Comparison of ENCODE assay signal across 8 cellular contexts in the genomic region with DNA sequence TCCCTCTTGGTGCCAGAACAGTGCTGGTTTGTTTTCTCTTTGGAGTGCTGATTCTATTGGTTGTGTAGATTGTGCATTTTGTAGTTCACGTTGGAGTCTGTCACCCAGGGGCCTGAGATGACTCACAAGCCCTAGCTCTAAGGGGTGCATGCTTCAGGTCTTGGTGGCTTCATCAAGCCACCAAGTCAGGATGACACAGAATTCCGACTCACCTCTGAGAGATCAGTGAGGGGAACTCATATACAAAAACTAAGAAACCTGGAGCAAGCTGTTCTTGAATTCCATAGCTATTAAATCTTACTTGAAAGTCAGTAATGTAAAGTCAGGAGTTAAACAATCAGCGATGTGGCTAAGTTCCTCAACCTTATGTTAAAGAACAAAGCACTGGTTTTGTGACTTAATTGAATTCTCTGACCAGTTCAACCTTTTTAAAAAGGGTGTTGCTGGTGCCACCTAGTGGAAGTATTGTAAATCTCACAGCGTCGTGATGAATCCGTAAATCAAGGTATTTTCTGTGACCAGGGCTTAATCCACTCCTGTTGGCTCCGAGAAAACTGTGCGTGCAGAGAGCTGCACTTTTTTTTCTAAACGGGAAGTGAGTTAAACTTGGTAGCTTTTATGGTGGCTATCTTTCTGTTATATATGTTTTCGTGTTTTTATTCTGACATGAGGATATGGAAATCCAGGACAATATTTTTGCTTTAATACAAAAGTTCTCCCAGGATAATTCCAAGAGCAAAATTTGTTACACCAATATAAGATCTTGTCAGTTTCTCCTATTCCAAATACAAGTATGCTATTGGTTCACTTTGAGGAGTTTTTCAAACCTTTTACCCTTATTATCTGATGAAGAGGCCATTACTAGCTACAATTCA. TPM values are rescaled to one million over a fixed set of nuclear protein-coding genes. Genes with fewer than 3 reads are reported as not detected.
DNase-seq lines count a peak whose midpoint lies in the region; FAIRE-seq and TF ChIP-seq lines count a peak whose summit lies in the region.

No MANE protein-coding gene starts in this region.

- POLR2A ChIA-PET in HEK293 (lab: Yijun Ruan, JAX), result no interaction called here

- H3K4me3 ChIP-seq in HEK293 (ENCODE audit: low read depth, low read length), result no peak overlapping the region
- H3K4me3 ChIP-seq in bronchial epithelial cell (ENCODE audit: low read depth, low read length), result no peak overlapping the region

- no peak overlapping the region for H3K27ac ChIP-seq in HEK293 (ENCODE audit: extremely low read depth, low read depth, low read length)

- no peaks in the 10 kb centered on the region for H3K4me1 ChIP-seq in HEK293 (ENCODE audit: control insufficient read depth, insufficient read depth, low read length)

- H3K36me3 ChIP-seq in HEK293 (ENCODE audit: control insufficient read depth in 2 of 2, insufficient read depth in 1 of 2, low read length in 2 of 2) (no peaks in the 10 kb centered on the region), bronchial epithelial cell (ENCODE audit: control insufficient read depth, insufficient read depth, low read length) (no peaks in the 10 kb centered on the region)

- no peaks in the 10 kb centered on the region for H3K9me3 ChIP-seq in HEK293 (ENCODE audit: control insufficient read depth, insufficient read depth, low read depth, low read length)

- TF ChIP-seq CTCF in HEK293 (tag by site-specific recombination; IDR thresholded peaks at IDR 0.05), result peak; percentile 37
- TF ChIP-seq CTCF in bronchial epithelial cell (IDR thresholded peaks at IDR 0.05; ENCODE audit: insufficient read depth, low read length, severe bottlenecking), result peak; percentile 64

- DNase-seq in 8988T (peak; percentile 34), GM04504 (ENCODE audit: low read depth) (peak; percentile 45), M059J (ENCODE audit: low read depth) (peak; percentile 81), SHP77 (lab: John Stamatoyannopoulos, UW) (peak; percentile 31 to 44), bronchial epithelial cell (ENCODE audit: low read depth) (peak; percentile 73), kidney tubule cell (ENCODE audit: low spot score) (peak; percentile 82)
- DNase-seq in stimulated activated CD8-positive, alpha-beta memory T cell treated with anti-CD3 and anti-CD28 coated beads, Interleukin-4, amount 100 ng/mL, for 24 hours (ENCODE audit: low read depth), result peak; percentile 1

- no peaks in the 10 kb centered on the region for H3K27me3 ChIP-seq in bronchial epithelial cell (ENCODE audit: control insufficient read depth, insufficient read depth, low read length)

- CTCF ChIA-PET in HEK293 (lab: Yijun Ruan, JAX), result interaction anchor here (0.5 to 3.6 kb wide), 44 partner anchors 8 to 1595 kb away, joined by 3 to 38 read pairs (median 4); partner anchors contain the start of gene MMP10

- peak; percentile 70 for FAIRE-seq in bronchial epithelial cell (lab: Jason Lieb, UNC)

TF ChIP-seq in HEK293, 187 proteins besides CTCF, POLR2A, EP300 and RAD21:
- TF ChIP-seq ZNF654 (tag by site-specific recombination; IDR thresholded peaks at IDR 0.05; ENCODE audit: low read depth) (peak; percentile 78), ZNF660 (tag by site-specific recombination; IDR thresholded peaks at IDR 0.05) (0 out of 2 replicates have a peak, but pooled peaks have one; percentile 31), ZSCAN16 (tag by site-specific recombination; IDR thresholded peaks at IDR 0.05) (no peak), ZNF626 (tag by site-specific recombination; IDR thresholded peaks at IDR 0.05) (no peak)
- TF ChIP-seq, protein P1, sequence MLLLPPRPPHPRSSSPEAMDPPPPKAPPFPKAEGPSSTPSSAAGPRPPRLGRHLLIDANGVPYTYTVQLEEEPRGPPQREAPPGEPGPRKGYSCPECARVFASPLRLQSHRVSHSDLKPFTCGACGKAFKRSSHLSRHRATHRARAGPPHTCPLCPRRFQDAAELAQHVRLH (tag by site-specific recombination; IDR thresholded peaks at IDR 0.05), result no peak

RNA-seq across cellular contexts. Expression of gene MMP13, which starts 14.6 kb away (rescaled TPM):
- 96.9 and 103 TPM in 2 replicates for total RNA-seq in M059J (2014; rRNA removed; shearing (Covaris generic))
- under 0.01 TPM in 1 of 2 replicates, not detected in the other for total RNA-seq in bronchial epithelial cell

Comparison
In these comparisons a context has a peak if more than half of its experiments do, and no peak if none do; other contexts are left out.
1. DNase-seq: peak in every context shown above with its lines; median percentile 82 in kidney tubule cell; 81 in M059J; 73 in bronchial epithelial cell; 45 in GM04504; 38 in SHP77; 34 in 8988T; 1 in stimulated activated CD8-positive, alpha-beta memory T cell treated with anti-CD3 and anti-CD28 coated beads, Interleukin-4, amount 100 ng/mL, for 24 hours.
2. RNA of gene MMP13, which starts 14.6 kb away (total RNA-seq): 96.9 to 103 TPM in M059J; under 0.01 TPM in bronchial epithelial cell; every median in the first group is over 10 times any median in the second.